In the genomic region with DNA sequence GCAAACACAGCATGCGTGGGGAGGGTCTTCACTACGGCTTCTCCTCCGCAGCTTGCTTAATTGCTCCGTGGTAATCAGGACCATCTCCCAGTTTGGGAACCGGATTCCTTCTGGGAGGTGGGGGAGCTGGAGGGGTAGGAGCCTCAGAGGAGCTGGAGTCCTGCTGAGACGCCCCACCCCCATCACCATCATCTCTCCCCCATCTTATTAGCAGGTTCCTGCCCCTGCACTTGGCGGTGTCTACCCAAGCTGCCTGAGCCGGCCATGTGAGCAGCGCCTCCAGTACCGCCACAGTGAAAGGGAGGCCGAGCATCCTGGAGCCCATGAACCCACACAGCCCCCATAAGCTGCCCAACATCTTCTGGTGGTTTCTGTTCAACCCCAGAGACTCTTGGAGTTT, we compare ENCODE assay signal across 22 cellular contexts.
DNase-seq lines count a peak whose midpoint lies in the region; ATAC-seq, FAIRE-seq and TF ChIP-seq lines count a peak whose summit lies in the region.
"Had no signal": no experiment of that assay in that cellular context is flagged by ENCODE, and none has a peak within 500 bp of the region (broad histone marks: within the 10 kb centered on the region; RNA-seq: fewer than 3 reads in every experiment).

No MANE protein-coding gene starts in this region.

- H2BK120ac ChIP-seq in neuronal stem cell (ENCODE audit: low read depth, low read length): no peak overlapping the region

- H3K9me3 Mint-ChIP-seq in natural killer cell: peaks cover 3% of the 10 kb centered on the region in 2 donors

- TF ChIP-seq RAD21 in K562 (CRISPR knock-in tag; conservative IDR thresholded peaks at IDR 0.05 in 1 of 2, IDR thresholded peaks at IDR 0.05 in 1 of 2): no peak

- H3K27ac ChIP-seq in left ventricle myocardium inferior (replicated peaks): peak overlapping the region; percentile 69
- peak overlapping the region in 5 of 12 donors; percentile 43 to 87 (median 73) for H3K27ac ChIP-seq in heart left ventricle
- H3K27ac ChIP-seq in K562 (ENCODE audit: extremely low read depth, low read depth, low read length): no peak overlapping the region
- no peak overlapping the region for H3K27ac ChIP-seq in neuronal stem cell (replicated peaks; ENCODE audit: low read length)
- no peak overlapping the region for H3K27ac ChIP-seq in aorta (ENCODE audit: low read depth in 1 of 2, low read length in 2 of 2)
- H3K27ac ChIP-seq: HL-60 had no signal

- H3K4ac ChIP-seq in neuronal stem cell (ENCODE audit: low read length): no peak overlapping the region

- no peak for FAIRE-seq in K562 (lab: Jason Lieb, UNC)
- FAIRE-seq: GM12891, GM18507, HTR-8/SVneo had no signal

- H4K8ac ChIP-seq in neuronal stem cell (ENCODE audit: low read depth, low read length): no peak overlapping the region

- no peak overlapping the region for H3K14ac ChIP-seq in neuronal stem cell (ENCODE audit: low read length)

- H4K91ac ChIP-seq in neuronal stem cell (ENCODE audit: low read depth, low read length, poor library complexity): no peak overlapping the region

- peaks cover 13% of the 10 kb centered on the region; the same call in 2 of the 3 replicates for H3K79me2 ChIP-seq in K562 (ENCODE audit: control insufficient read depth, insufficient read depth, low read length)

- no peak overlapping the region for H3K4me3 Mint-ChIP-seq in natural killer cell
- H3K4me3 Mint-ChIP-seq: H9 had no signal

- peak overlapping the region in 1 of 2 donors; percentile 96 for H3K27ac Mint-ChIP-seq in natural killer cell
- H3K27ac Mint-ChIP-seq: H9 had no signal

- no peak overlapping the region for H2BK15ac ChIP-seq in neuronal stem cell (ENCODE audit: low read length)

- intact Hi-C loops in left ventricle myocardium inferior (cut with micrococcal nuclease): no loop called here
- intact Hi-C loops in heart left ventricle (cut with DNase I): loop anchor here in 6 of 10 donors (5.0 kb wide), 2 partner anchors 47 to 87 kb away; a partner anchor contains a TSS
- intact Hi-C loops in K562 (cut with micrococcal nuclease): no loop called here
- intact Hi-C loops in aorta (cut with DNase I): no loop called here
- intact Hi-C loops in natural killer cell (cut with micrococcal nuclease): loop anchor here (5.0 kb wide), 2 partner anchors 127 to 208 kb away; a partner anchor contains a TSS

- WGBS in heart left ventricle, 4 donors: 57 to 65% (median 59%) methylated on average over 11 of the region's 11 CpGs
- 59% methylated on average over 11 of the region's 11 CpGs for WGBS in K562 (ENCODE audit: insufficient coverage, low coverage, missing lambda C conversion rate)
- no CpG with 5 or more reads among the region's 11 CpGs for WGBS in neuronal stem cell (ENCODE audit: extremely low coverage in 2 of 2, insufficient read length in 2 of 2, insufficient replicate concordance in 1 of 2), 2 donors
- 51 to 57% methylated on average over 11 of the region's 11 CpGs for WGBS in aorta, 2 donors

- no peak overlapping the region for H3K23ac ChIP-seq in neuronal stem cell (ENCODE audit: low read depth, low read length, poor library complexity)

- no peak for TF ChIP-seq EP300 in K562 (IDR thresholded peaks at IDR 0.05; ENCODE audit: low read length)

- H3K4me3 ChIP-seq in left ventricle myocardium inferior: no peak overlapping the region
- H3K4me3 ChIP-seq in heart left ventricle: no peak overlapping the region
- no peak overlapping the region for H3K4me3 ChIP-seq in K562
- H3K4me3 ChIP-seq in neuronal stem cell (ENCODE audit: low read length in 2 of 2): no peak overlapping the region
- H3K4me3 ChIP-seq in aorta (ENCODE audit: low read length in 2 of 2): no peak overlapping the region

- TF ChIP-seq POLR2A in heart left ventricle (IDR thresholded peaks at IDR 0.05) (no peak), K562 (conservative IDR thresholded peaks at IDR 0.05) (no peak)

- H2BK5ac ChIP-seq in neuronal stem cell (ENCODE audit: low read length): no peak overlapping the region

- BruUV-seq in K562 (replicated peaks; lab: Mats Ljungman, UMichigan): no TSS peak

- H3K79me1 ChIP-seq in neuronal stem cell (ENCODE audit: low read depth, low read length): no peaks in the 10 kb centered on the region

- no peaks in the 10 kb centered on the region for H3K9me1 ChIP-seq in K562 (ENCODE audit: control insufficient read depth, insufficient read depth, low read length)

- no peak overlapping the region for H3K4me2 ChIP-seq in K562 (ENCODE audit: insufficient read depth, low read length)
- H3K4me2 ChIP-seq in neuronal stem cell (ENCODE audit: insufficient read depth, low read length, poor library complexity, severe bottlenecking): no peak overlapping the region

- H3K27me3 ChIP-seq in left ventricle myocardium inferior (ENCODE audit: low read depth) (peaks cover 55% of the 10 kb centered on the region), heart left ventricle (peaks cover 0 to 18% (median 8%) of the 10 kb centered on the region in 9 donors), K562 (ENCODE audit: control insufficient read depth in 2 of 2, insufficient read depth in 2 of 2, low read length in 2 of 2) (peaks cover 0 to 7% of the 10 kb centered on the region in 2 experiments; a peak in 3 of 5 replicates), neuronal stem cell (ENCODE audit: control insufficient read depth in 3 of 3, insufficient read depth in 3 of 3, low read depth in 1 of 3, low read length in 3 of 3) (peaks cover 0 to 10% (median 0%) of the 10 kb centered on the region in 3 experiments), aorta (ENCODE audit: control insufficient read depth in 1 of 2, insufficient read depth in 2 of 2, low read length in 1 of 2) (no peaks in the 10 kb centered on the region)

- H3K9ac ChIP-seq in K562 (ENCODE audit: insufficient read depth in 1 of 2, low read depth in 2 of 2, low read length in 2 of 2) (no peak overlapping the region), neuronal stem cell (ENCODE audit: low read depth, low read length, poor library complexity) (no peak overlapping the region)

- DNase-seq in left ventricle myocardium inferior (no peak), heart left ventricle (no peak), K562 (ENCODE audit: extremely low read depth in 1 of 4, low spot score in 3 of 4) (no peak), neuronal stem cell (ENCODE audit: low spot score) (no peak), aorta (peak; percentile 21 to 50), natural killer cell (no peak)
- no peak for DNase-seq in activated CD4-positive, CD25-positive, alpha-beta regulatory T cell treated with anti-CD3 and anti-CD28 coated beads, Interleukin-2, amount 50 U/mL, for 72 hours
- DNase-seq: C1 segment of cervical spinal cord, DMS 273 treated with DMSO at 0.1 percent for 48 hours, GDM1, H9, MV-4-11, NCI-H1436, NCI-H2029 treated with DMSO at 0.1 percent for 48 hours, NCI-H510A had no signal

- CTCF ChIA-PET in K562 (lab: Yijun Ruan, JAX; ENCODE audit: low intra/inter-chr PET ratio): interaction anchor here (0.7 kb wide), 1 partner anchor 13 kb away, joined by 4 read pairs; no protein-coding TSS in a partner anchor

- peak overlapping the region; percentile 50 for H2AK5ac ChIP-seq in neuronal stem cell (ENCODE audit: low read depth, low read length)

- no peaks in the 10 kb centered on the region for H3K36me3 Mint-ChIP-seq in natural killer cell

- in situ Hi-C loops in K562 (cut with MboI): loop anchor here (5.0 kb wide), 1 partner anchor 82 kb away; no protein-coding TSS in a partner anchor

- H3K4me1 Mint-ChIP-seq in natural killer cell: peaks cover 20 to 33% of the 10 kb centered on the region in 2 donors

- 0 out of 2 replicates have a peak, but pooled peaks cover 6% of the 10 kb centered on the region for H4K20me1 ChIP-seq in K562 (replicated peaks; ENCODE audit: control insufficient read depth, insufficient read depth, low read length)

- H3K36me3 ChIP-seq in left ventricle myocardium inferior (no peaks in the 10 kb centered on the region), heart left ventricle (no peaks in the 10 kb centered on the region), K562 (ENCODE audit: control insufficient read depth, insufficient read depth, low read length) (peaks cover 3% of the 10 kb centered on the region; the same call in 1 of the 3 replicates), neuronal stem cell (replicated peaks in 1 of 2; ENCODE audit: control insufficient read depth in 2 of 2, insufficient read depth in 2 of 2, low read length in 2 of 2) (no peaks in the 10 kb centered on the region), aorta (ENCODE audit: control insufficient read depth in 1 of 2, insufficient read depth in 2 of 2, low read length in 1 of 2) (no peaks in the 10 kb centered on the region)

- H3K4me1 ChIP-seq in left ventricle myocardium inferior (peaks cover 18% of the 10 kb centered on the region), heart left ventricle (peaks cover 0 to 19% (median 6%) of the 10 kb centered on the region in 12 donors), K562 (replicated peaks in 1 of 2; ENCODE audit: control insufficient read depth in 2 of 2, insufficient read depth in 2 of 2, low read length in 2 of 2) (peaks cover 34 to 57% of the 10 kb centered on the region in 2 experiments), neuronal stem cell (ENCODE audit: control insufficient read depth in 2 of 2, insufficient read depth in 1 of 2, low read depth in 1 of 2, low read length in 2 of 2) (peaks cover 0 to 8% of the 10 kb centered on the region in 2 donors), aorta (ENCODE audit: control insufficient read depth in 1 of 2, insufficient read depth in 2 of 2, low read length in 2 of 2) (no peaks in the 10 kb centered on the region)

- no peak overlapping the region for H2BK12ac ChIP-seq in neuronal stem cell (ENCODE audit: low read length)

- TF ChIP-seq CTCF in left ventricle myocardium inferior (IDR thresholded peaks at IDR 0.05; ENCODE audit: borderline replicate concordance) (no peak), heart left ventricle (IDR thresholded peaks at IDR 0.05) (no peak), K562 (IDR thresholded peaks at IDR 0.05 in 2 of 3, conservative IDR thresholded peaks at IDR 0.05 in 1 of 3; ENCODE audit: insufficient read depth in 2 of 3, low read depth in 1 of 3, low read length in 3 of 3) (no peak), natural killer cell (IDR thresholded peaks at IDR 0.05) (no peak)

- no peaks in the 10 kb centered on the region for H3K9me3 ChIP-seq in left ventricle myocardium inferior (replicated peaks)
- H3K9me3 ChIP-seq in heart left ventricle: no peaks in the 10 kb centered on the region
- 0 out of 2 replicates have a peak, but pooled peaks cover 3% of the 10 kb centered on the region for H3K9me3 ChIP-seq in K562 (replicated peaks; ENCODE audit: control insufficient read depth, insufficient read depth, low read depth, low read length)
- peaks cover 0 to 5% of the 10 kb centered on the region in 2 donors for H3K9me3 ChIP-seq in neuronal stem cell (replicated peaks in 1 of 2; ENCODE audit: control insufficient read depth in 2 of 2, insufficient read depth in 1 of 2, low read depth in 1 of 2, low read length in 2 of 2)
- H3K9me3 ChIP-seq in aorta (ENCODE audit: control insufficient read depth, low read length): no peaks in the 10 kb centered on the region

- POLR2A ChIA-PET in K562 (lab: Yijun Ruan, JAX): interaction anchor here (0.8 kb wide), 1 partner anchor 14 kb away, joined by 3 read pairs; no protein-coding TSS in a partner anchor

- H2AFZ ChIP-seq in K562 (ENCODE audit: low read depth, low read length): no peak overlapping the region
- H2AFZ ChIP-seq in neuronal stem cell (ENCODE audit: low read length): no peak overlapping the region

- peaks cover 0 to 10% of the 10 kb centered on the region in 2 donors for H3K27me3 Mint-ChIP-seq in natural killer cell (ENCODE audit: low read depth in 2 of 2)

- ATAC-seq in heart left ventricle: no peak
- no peak for ATAC-seq in K562
- no peak for ATAC-seq in aorta (ENCODE audit: low FRiP score)
- ATAC-seq in natural killer cell: no peak
- no peak for ATAC-seq in GM18519 (IDR thresholded peaks at IDR 0.05; ENCODE audit: low FRiP score, unreplicated experiment)
- ATAC-seq: Panc1, Right ventricle myocardium inferior had no signal

- H3K18ac ChIP-seq in neuronal stem cell (ENCODE audit: low read length): no peak overlapping the region

Comparison
In these comparisons a context has a peak if more than half of its experiments do, and no peak if none do; other contexts are left out.
1. intact Hi-C loops: an anchor here in heart left ventricle (5.0 kb wide) and natural killer cell (5.0 kb wide); none called in left ventricle myocardium inferior, K562 and aorta.
2. DNase-seq: peak in aorta (2 of 2); none in left ventricle myocardium inferior (single experiment), heart left ventricle (0 of 5), K562 (0 of 4), neuronal stem cell (single experiment), natural killer cell (single experiment) and activated CD4-positive, CD25-positive, alpha-beta regulatory T cell treated with anti-CD3 and anti-CD28 coated beads, Interleukin-2, amount 50 U/mL, for 72 hours (single experiment).